9 cellular contexts compared by ENCODE assay signal in the genomic region with DNA sequence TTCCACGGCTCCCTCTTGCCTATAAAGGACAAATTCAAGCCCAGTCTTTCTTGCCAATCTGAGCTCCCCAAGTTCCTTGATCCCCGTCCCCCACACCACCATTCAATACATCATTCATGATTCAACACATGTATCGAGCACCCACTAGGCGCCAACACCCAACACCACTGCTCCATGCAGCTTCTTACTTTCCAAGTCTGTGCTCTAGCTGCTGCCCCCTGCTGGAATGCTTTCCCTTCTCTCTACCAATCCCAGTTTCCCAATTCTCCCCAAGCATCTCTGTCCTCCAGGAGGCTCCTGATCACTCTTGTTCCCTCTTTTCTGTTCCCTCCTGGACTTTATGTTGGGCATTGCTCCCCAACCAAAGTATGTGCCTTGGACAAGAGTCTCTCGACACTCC.
DNase-seq lines count a peak whose midpoint lies in the region; ATAC-seq, FAIRE-seq and TF ChIP-seq lines count a peak whose summit lies in the region.
"Had no signal": no experiment of that assay in that cellular context is flagged by ENCODE, and none has a peak within 500 bp of the region (broad histone marks: within the 10 kb centered on the region; RNA-seq: fewer than 3 reads in every experiment).

No MANE protein-coding gene starts in this region.

- no peaks in the 10 kb centered on the region; a peak in 1 of 7 replicates for H3K27me3 ChIP-seq in H1 (replicated peaks in 1 of 4; ENCODE audit: control insufficient read depth in 3 of 4, extremely low read depth in 1 of 4, insufficient read depth in 3 of 4, low read length in 3 of 4)
- no peaks in the 10 kb centered on the region for H3K27me3 ChIP-seq in smooth muscle cell (ENCODE audit: low read depth)

- DNase-seq in NCI-H82 (lab: John Stamatoyannopoulos, UW), result peak; percentile 55
- DNase-seq in NCI-H82 treated with DMSO at 0.1 percent for 48 hours (lab: John Stamatoyannopoulos, UW; ENCODE audit: unreplicated experiment), result no peak
- peak in 1 of 2 experiments; percentile 76 for DNase-seq in H1 (ENCODE audit: low read depth in 1 of 2, low spot score in 2 of 2)
- DNase-seq in smooth muscle cell (lab: John Stamatoyannopoulos, UW; ENCODE audit: unreplicated experiment), result no peak
- no peak for DNase-seq in SKM-1 (lab: John Stamatoyannopoulos, UW; ENCODE audit: unreplicated experiment)
- DNase-seq: DMS153 had no signal

- H2BK5ac ChIP-seq in H1 (ENCODE audit: low read depth, low read length), result no peak overlapping the region

- H3K27ac ChIP-seq in H1 (ENCODE audit: low read depth, low read length), result no peak overlapping the region
- peak overlapping the region; percentile 82 for H3K27ac ChIP-seq in smooth muscle cell (ENCODE audit: low read depth)

- no peak overlapping the region for H3K4ac ChIP-seq in H1 (replicated peaks; ENCODE audit: insufficient read length, low read depth, low read length)

- peak; percentile 26 to 58; a peak in 3 of 4 replicates for TF ChIP-seq RAD21 in H1 (IDR thresholded peaks at IDR 0.05 in 1 of 2, conservative IDR thresholded peaks at IDR 0.05 in 1 of 2; ENCODE audit: low read depth in 2 of 2, low read length in 2 of 2)

- no peaks in the 10 kb centered on the region for H3K79me2 ChIP-seq in H1 (ENCODE audit: control insufficient read depth in 1 of 2, insufficient read depth in 2 of 2, low read length in 2 of 2)
- peaks cover 38% of the 10 kb centered on the region for H3K79me2 ChIP-seq in smooth muscle cell (ENCODE audit: low read depth)

- FAIRE-seq in H1 (lab: Jason Lieb, UNC), result no peak

- H3K79me1 ChIP-seq in H1 (ENCODE audit: low read depth, low read length), result no peaks in the 10 kb centered on the region

- CTCF ChIA-PET in H1 (lab: Charles Lee; ENCODE audit: partially characterized antibody), result interaction anchor here (0.9 to 27.1 kb wide), 20 partner anchors 8 to 180 kb away, joined by 3 to 336 read pairs (median 10); no protein-coding TSS in a partner anchor

- H3K23ac ChIP-seq in H1 (ENCODE audit: insufficient read length), result no peak overlapping the region

- H2AFZ ChIP-seq in H1 (ENCODE audit: low read length) (no peak overlapping the region), smooth muscle cell (ENCODE audit: low read depth) (no peak overlapping the region)

- no peak overlapping the region for H3K18ac ChIP-seq in H1 (ENCODE audit: extremely low read depth, low read length)

- 91% methylated on average over 5 of the region's 5 CpGs; no CpG with 5 or more reads in 1 of the 2 experiments for WGBS in H1 (ENCODE audit: extremely low coverage in 1 of 2, insufficient coverage in 1 of 2, insufficient read length in 1 of 2, insufficient replicate concordance in 2 of 2, low coverage in 1 of 2, low lambda C conversion rate in 2 of 2, missing lambda C conversion rate in 1 of 2), 2 experiments
- WGBS in smooth muscle cell (ENCODE audit: low lambda C conversion rate), result 90% methylated on average over 5 of the region's 5 CpGs

- H3K23me2 ChIP-seq in H1 (ENCODE audit: low read depth, low read length), result no peaks in the 10 kb centered on the region

- H4K8ac ChIP-seq in H1 (ENCODE audit: extremely low read depth, insufficient read depth, low read length), result no peak overlapping the region

- no peaks in the 10 kb centered on the region for H3K36me3 ChIP-seq in H1 (ENCODE audit: control insufficient read depth in 2 of 4, insufficient read depth in 4 of 4, low read length in 3 of 4)
- H3K36me3 ChIP-seq in smooth muscle cell (ENCODE audit: low read depth), result no peaks in the 10 kb centered on the region

- TF ChIP-seq POLR2A in H1 (IDR thresholded peaks at IDR 0.05; ENCODE audit: control extremely low read depth in 1 of 2, low read depth in 2 of 2, low read length in 2 of 2), result no peak

- H3K4me2 ChIP-seq in H1 (ENCODE audit: insufficient read depth in 1 of 2, low read depth in 2 of 2, low read length in 2 of 2), result no peak overlapping the region
- H3K4me2 ChIP-seq in smooth muscle cell, result no peak overlapping the region

- ATAC-seq in HG03378 (IDR thresholded peaks at IDR 0.05; ENCODE audit: unreplicated experiment), result no peak
- ATAC-seq in GM19455 (IDR thresholded peaks at IDR 0.05; ENCODE audit: unreplicated experiment), result no peak

- H4K91ac ChIP-seq in H1 (replicated peaks; ENCODE audit: insufficient read length, low read length), result no peak overlapping the region

- no peak overlapping the region for H3K14ac ChIP-seq in H1 (ENCODE audit: insufficient read length)

- H2BK120ac ChIP-seq in H1 (replicated peaks; ENCODE audit: low read depth, low read length), result no peak overlapping the region

- H2BK15ac ChIP-seq in H1 (ENCODE audit: low read length), result no peak overlapping the region

- peak; percentile 57; the same call in 1 of the 2 replicates for TF ChIP-seq CTCF in LNCAP (IDR thresholded peaks at IDR 0.05)
- TF ChIP-seq CTCF in H1 (IDR thresholded peaks at IDR 0.05; ENCODE audit: control extremely low read depth in 1 of 3, insufficient read depth in 1 of 3, low read depth in 1 of 3, low read length in 3 of 3), result peak; percentile 43 to 71 (median 64)
- peak; percentile 44 for TF ChIP-seq CTCF in smooth muscle cell (IDR thresholded peaks at IDR 0.05; ENCODE audit: borderline replicate concordance, insufficient read depth, poor library complexity, severe bottlenecking)

- TF ChIP-seq EP300 in H1 (IDR thresholded peaks at IDR 0.05; ENCODE audit: borderline replicate concordance in 1 of 2, low read depth in 2 of 2, low read length in 2 of 2), result no peak

- no peak overlapping the region for H3K56ac ChIP-seq in H1 (replicated peaks; ENCODE audit: insufficient read length, low read depth, low read length)

- H3K4me1 ChIP-seq in H1 (replicated peaks in 1 of 4; ENCODE audit: control insufficient read depth in 3 of 4, insufficient read depth in 4 of 4, low read length in 3 of 4), result peaks cover 10 to 28% (median 18%) of the 10 kb centered on the region in 4 experiments
- H3K4me1 ChIP-seq in smooth muscle cell (ENCODE audit: low read depth), result peaks cover 25% of the 10 kb centered on the region

- H4K20me1 ChIP-seq in H1 (replicated peaks in 1 of 2; ENCODE audit: control insufficient read depth in 1 of 2, insufficient read depth in 2 of 2, low read length in 2 of 2), result no peaks in the 10 kb centered on the region
- H4K20me1 ChIP-seq in smooth muscle cell (ENCODE audit: low read depth), result peaks cover 19% of the 10 kb centered on the region

- no peaks in the 10 kb centered on the region for H3K9me3 ChIP-seq in H1 (ENCODE audit: insufficient read depth in 2 of 2, low read depth in 1 of 2, low read length in 1 of 2)
- H3K9me3 ChIP-seq in smooth muscle cell (replicated peaks; ENCODE audit: low read depth), result no peaks in the 10 kb centered on the region

- H4K5ac ChIP-seq in H1 (ENCODE audit: insufficient read length, low read depth, low read length), result no peak overlapping the region

- H3K9ac ChIP-seq in H1 (replicated peaks in 1 of 4; ENCODE audit: extremely low read depth in 1 of 4, low read depth in 3 of 4, low read length in 3 of 4), result no peak overlapping the region
- H3K9ac ChIP-seq in smooth muscle cell (ENCODE audit: low read depth), result no peak overlapping the region

- H3K4me3 ChIP-seq in H1 (ENCODE audit: extremely low read depth in 1 of 4, insufficient read depth in 2 of 4, low read depth in 3 of 4, low read length in 4 of 4), result no peak overlapping the region
- no peak overlapping the region for H3K4me3 ChIP-seq in smooth muscle cell

- POLR2A ChIA-PET in H1 (lab: Charles Lee; ENCODE audit: partially characterized antibody), result interaction anchor here (1.1 to 1.3 kb wide), 3 partner anchors 16 to 56 kb away, joined by 3 to 7 read pairs (median 4); no protein-coding TSS in a partner anchor

- no peak overlapping the region for H2AK5ac ChIP-seq in H1 (ENCODE audit: low read depth, low read length)

- H2BK12ac ChIP-seq in H1 (ENCODE audit: low read depth, low read length), result no peak overlapping the region

- no peaks in the 10 kb centered on the region for H3F3A ChIP-seq in smooth muscle cell (ENCODE audit: low read depth)

- no peak overlapping the region for H2BK20ac ChIP-seq in H1 (ENCODE audit: low read length)

TF ChIP-seq in H1, 55 proteins besides CTCF, POLR2A, EP300 and RAD21:
- TF ChIP-seq TAF1 (IDR thresholded peaks at IDR 0.05; ENCODE audit: low read depth, low read length) (no peak), TEAD4 (IDR thresholded peaks at IDR 0.05; ENCODE audit: low read depth, low read length) (no peak), EZH2 (IDR thresholded peaks at IDR 0.05; ENCODE audit: low read depth, low read length, severe bottlenecking) (no peak), PHF8 (conservative IDR thresholded peaks at IDR 0.05; ENCODE audit: low read depth, low read length) (no peak), CEBPB (IDR thresholded peaks at IDR 0.05; ENCODE audit: low read depth, low read length) (no peak), POU5F1 (IDR thresholded peaks at IDR 0.05; ENCODE audit: low read depth, low read length) (no peak), NRF1 (IDR thresholded peaks at IDR 0.05; ENCODE audit: low read depth, low read length) (no peak), GTF2F1 (IDR thresholded peaks at IDR 0.05; ENCODE audit: borderline replicate concordance, low read depth, low read length) (no peak), FOSL1 (IDR thresholded peaks at IDR 0.05; ENCODE audit: insufficient read depth, low read depth, low read length) (no peak), JUND (IDR thresholded peaks at IDR 0.05; ENCODE audit: low read length) (no peak), SIX5 (IDR thresholded peaks at IDR 0.05; ENCODE audit: low read depth, low read length) (no peak), CHD1 (IDR thresholded peaks at IDR 0.05; ENCODE audit: low read depth, low read length) (no peak)
- TF ChIP-seq, protein P1, sequence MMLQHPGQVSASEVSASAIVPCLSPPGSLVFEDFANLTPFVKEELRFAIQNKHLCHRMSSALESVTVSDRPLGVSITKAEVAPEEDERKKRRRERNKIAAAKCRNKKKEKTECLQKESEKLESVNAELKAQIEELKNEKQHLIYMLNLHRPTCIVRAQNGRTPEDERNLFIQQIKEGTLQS (IDR thresholded peaks at IDR 0.05; ENCODE audit: insufficient read depth, low read depth, low read length), result no peak
TF ChIP-seq in H1: peak in this region for 0.
